In genomic region chr10:75246506-75246905, GRCh38 we compare ENCODE assay signal across 14 cellular contexts. TPM values are rescaled to one million over a fixed set of nuclear protein-coding genes. Genes with fewer than 3 reads are reported as not detected.
DNase-seq lines count a peak whose midpoint lies in the region; ATAC-seq and TF ChIP-seq lines count a peak whose summit lies in the region.
"Had no signal": no experiment of that assay in that cellular context is flagged by ENCODE, and none has a peak within 500 bp of the region (broad histone marks: within the 10 kb centered on the region; RNA-seq: fewer than 3 reads in every experiment).

No MANE protein-coding gene starts in this region.

- peak overlapping the region; percentile 45; the same call in 1 of the 2 replicates for H3K4me2 ChIP-seq in BLaER1

- 0 to 60% methylated on average over 1 to 5 of the region's 6 CpGs for WGBS in esophagus squamous epithelium, 2 donors
- 75 to 84% methylated on average over 6 of the region's 6 CpGs for WGBS in tibial nerve, 2 donors

- no peak for TF ChIP-seq EP300 in tibial nerve (IDR thresholded peaks at IDR 0.05)

- no peak for ATAC-seq in HG02763 (IDR thresholded peaks at IDR 0.05; ENCODE audit: unreplicated experiment)
- ATAC-seq: CD8-positive, alpha-beta T cell; GM12878 had no signal

- TF ChIP-seq CTCF in RWPE1 (conservative IDR thresholded peaks at IDR 0.05; ENCODE audit: low read depth) (no peak), esophagus squamous epithelium (IDR thresholded peaks at IDR 0.05) (no peak), tibial nerve (IDR thresholded peaks at IDR 0.05) (no peak)

- no peaks in the 10 kb centered on the region for H3K9me3 ChIP-seq in BLaER1
- no peaks in the 10 kb centered on the region for H3K9me3 ChIP-seq in esophagus squamous epithelium
- H3K9me3 ChIP-seq in tibial nerve: no peaks in the 10 kb centered on the region

- H3K27me3 ChIP-seq in BLaER1 (no peaks in the 10 kb centered on the region), esophagus squamous epithelium (no peaks in the 10 kb centered on the region), tibial nerve (no peaks in the 10 kb centered on the region)

- peaks cover 17% of the 10 kb centered on the region for H3K4me1 ChIP-seq in BLaER1
- H3K4me1 ChIP-seq in esophagus squamous epithelium: peaks cover 31 to 92% (median 57%) of the 10 kb centered on the region in 3 donors
- no peaks in the 10 kb centered on the region for H3K4me1 ChIP-seq in tibial nerve

- no peaks in the 10 kb centered on the region for H4K20me1 ChIP-seq in BLaER1

- H3K27ac ChIP-seq in BLaER1 (no peak overlapping the region), RWPE1 (peak overlapping the region; percentile 67), esophagus squamous epithelium (peak overlapping the region; percentile 89 to 93 (median 89)), tibial nerve (no peak overlapping the region)

- H3K36me3 ChIP-seq in BLaER1 (no peaks in the 10 kb centered on the region), esophagus squamous epithelium (no peaks in the 10 kb centered on the region), tibial nerve (no peaks in the 10 kb centered on the region)

- POLR2A ChIA-PET in RWPE1 (lab: Yijun Ruan, JAX; ENCODE audit: low non-redundant PET): interaction anchor here (0.6 kb wide), 1 partner anchor 1739 kb away, joined by 6 read pairs; no protein-coding TSS in a partner anchor

- DNase-seq in RWPE1 (ENCODE audit: low spot score) (no peak), esophagus squamous epithelium (lab: John Stamatoyannopoulos, UW) (no peak), H4 (ENCODE audit: low spot score) (no peak), tibial nerve (ENCODE audit: low spot score in 2 of 2) (no peak)
- DNase-seq: AML-193; Calu3; CD8-positive, alpha-beta T cell; DMS79 treated with DMSO at 0.1 percent for 48 hours; GF-D8; GOT3; H9 had no signal

- H3K9ac ChIP-seq in BLaER1: no peak overlapping the region

- H3K4me3 ChIP-seq in BLaER1: no peak overlapping the region
- H3K4me3 ChIP-seq in esophagus squamous epithelium: no peak overlapping the region
- H3K4me3 ChIP-seq in tibial nerve: no peak overlapping the region
- H3K4me3 ChIP-seq: GM12878 had no signal

- CTCF ChIA-PET in RWPE1 (lab: Yijun Ruan, JAX): interaction anchor here (0.6 to 3.2 kb wide), 3 partner anchors 10 to 128 kb away, joined by 3 to 8 read pairs (median 3); partner anchors contain the start of gene COMTD1

- intact Hi-C loops in esophagus squamous epithelium (cut with DNase I): no loop called here

- TF ChIP-seq POLR2A in esophagus squamous epithelium (IDR thresholded peaks at IDR 0.05): no peak
- no peak for TF ChIP-seq POLR2A in tibial nerve (IDR thresholded peaks at IDR 0.05)

RNA-seq across cellular contexts. Expression of gene COMTD1, which starts 10.7 kb away (rescaled TPM):
- total RNA-seq in esophagus squamous epithelium (100 to 1,000 TPM in 3 of 4 donors, 10 to 100 TPM in 1; 87.8 to 139 (median 111) TPM), tibial nerve (10 to 100 TPM; 18.1 to 47.4 (median 31.6) TPM)
- total RNA-seq in H4 (2014; rRNA removed; shearing (Covaris generic)): 7.9 and 19.9 TPM in 2 replicates

RNA-seq across cellular contexts. Expression of gene VDAC2, which starts 35.9 kb away (rescaled TPM):
- total RNA-seq in esophagus squamous epithelium: 100 to 1,000 TPM; 219 to 319 (median 285) TPM
- 230 and 259 TPM in 2 replicates for total RNA-seq in H4 (2014; rRNA removed; shearing (Covaris generic))
- total RNA-seq in tibial nerve: 100 to 1,000 TPM in 3 of 4 donors, 10 to 100 TPM in 1; 89.1 to 114 (median 109) TPM

Comparison
In these comparisons a context has a peak if more than half of its experiments do, and no peak if none do; other contexts are left out.
1. H3K27ac ChIP-seq: peak in RWPE1 (single experiment) and esophagus squamous epithelium (4 of 4); none in BLaER1 (single experiment) and tibial nerve (0 of 4).